9 cellular contexts compared by ENCODE assay signal in genomic region chr6:35047265-35048011, GRCh38.
DNase-seq lines count a peak whose midpoint lies in the region; ATAC-seq and TF ChIP-seq lines count a peak whose summit lies in the region.
"Had no signal": no experiment of that assay in that cellular context is flagged by ENCODE, and none has a peak within 500 bp of the region (broad histone marks: within the 10 kb centered on the region; RNA-seq: fewer than 3 reads in every experiment).

No MANE protein-coding gene starts in this region.

- H3K27me3 Mint-ChIP-seq in activated CD8-positive, alpha-beta T cell treated with anti-CD3 and anti-CD28 coated beads for 36 hours = no peaks in the 10 kb centered on the region
- no peaks in the 10 kb centered on the region for H3K27me3 Mint-ChIP-seq in activated CD8-positive, alpha-beta T cell treated with anti-CD3 and anti-CD28 coated beads, Interleukin-2, amount 10 ng/mL, durations not matched to agents 7 days and 5 days (ENCODE audit: low read depth)
- no peaks in the 10 kb centered on the region for H3K27me3 Mint-ChIP-seq in mesothelial cell of epicardium (ENCODE audit: low read depth)
- H3K27me3 Mint-ChIP-seq in activated CD8-positive, alpha-beta memory T cell treated with anti-CD3 and anti-CD28 coated beads, Interleukin-2, amount 10 ng/mL, durations not matched to agents 7 days and 5 days = no peaks in the 10 kb centered on the region

- H3K4me3 Mint-ChIP-seq in activated CD8-positive, alpha-beta T cell treated with anti-CD3 and anti-CD28 coated beads for 36 hours = no peak overlapping the region
- no peak overlapping the region for H3K4me3 Mint-ChIP-seq in activated CD8-positive, alpha-beta T cell treated with anti-CD3 and anti-CD28 coated beads, Interleukin-2, amount 10 ng/mL, durations not matched to agents 7 days and 5 days
- H3K4me3 Mint-ChIP-seq in mesothelial cell of epicardium = peak overlapping the region; percentile 9
- H3K4me3 Mint-ChIP-seq in activated CD8-positive, alpha-beta memory T cell treated with anti-CD3 and anti-CD28 coated beads, Interleukin-2, amount 10 ng/mL, durations not matched to agents 7 days and 5 days = no peak overlapping the region

- no peak for TF ChIP-seq CTCF in activated CD8-positive, alpha-beta T cell treated with anti-CD3 and anti-CD28 coated beads for 36 hours (IDR thresholded peaks at IDR 0.05)
- TF ChIP-seq CTCF in colonic mucosa (IDR thresholded peaks at IDR 0.05) (no peak), mesothelial cell of epicardium (IDR thresholded peaks at IDR 0.05; ENCODE audit: unreplicated experiment) (no peak), vagina (IDR thresholded peaks at IDR 0.05) (no peak)

- no peak for TF ChIP-seq POLR2A in vagina (IDR thresholded peaks at IDR 0.05)

- H3K9me3 ChIP-seq in colonic mucosa (no peaks in the 10 kb centered on the region), vagina (no peaks in the 10 kb centered on the region)

- peak overlapping the region; percentile 95 for H3K27ac ChIP-seq in colonic mucosa
- peak overlapping the region; percentile 80 for H3K27ac ChIP-seq in vagina

- no peaks in the 10 kb centered on the region for H3K36me3 ChIP-seq in colonic mucosa
- H3K36me3 ChIP-seq in vagina = no peaks in the 10 kb centered on the region

- peaks cover 5% of the 10 kb centered on the region for H3K4me1 Mint-ChIP-seq in activated CD8-positive, alpha-beta T cell treated with anti-CD3 and anti-CD28 coated beads for 36 hours (ENCODE audit: low read depth)
- no peaks in the 10 kb centered on the region for H3K4me1 Mint-ChIP-seq in activated CD8-positive, alpha-beta T cell treated with anti-CD3 and anti-CD28 coated beads, Interleukin-2, amount 10 ng/mL, durations not matched to agents 7 days and 5 days (ENCODE audit: low read depth)
- peaks cover 13% of the 10 kb centered on the region for H3K4me1 Mint-ChIP-seq in mesothelial cell of epicardium
- peaks cover 10% of the 10 kb centered on the region for H3K4me1 Mint-ChIP-seq in activated CD8-positive, alpha-beta memory T cell treated with anti-CD3 and anti-CD28 coated beads, Interleukin-2, amount 10 ng/mL, durations not matched to agents 7 days and 5 days

- H3K36me3 Mint-ChIP-seq in activated CD8-positive, alpha-beta T cell treated with anti-CD3 and anti-CD28 coated beads for 36 hours (ENCODE audit: low read depth) = no peaks in the 10 kb centered on the region
- no peaks in the 10 kb centered on the region for H3K36me3 Mint-ChIP-seq in activated CD8-positive, alpha-beta T cell treated with anti-CD3 and anti-CD28 coated beads, Interleukin-2, amount 10 ng/mL, durations not matched to agents 7 days and 5 days (ENCODE audit: low read depth)
- no peaks in the 10 kb centered on the region for H3K36me3 Mint-ChIP-seq in mesothelial cell of epicardium
- no peaks in the 10 kb centered on the region for H3K36me3 Mint-ChIP-seq in activated CD8-positive, alpha-beta memory T cell treated with anti-CD3 and anti-CD28 coated beads, Interleukin-2, amount 10 ng/mL, durations not matched to agents 7 days and 5 days

- CTCF ChIA-PET in activated CD8-positive, alpha-beta T cell treated with anti-CD3 and anti-CD28 coated beads for 36 hours (lab: Charles Lee) = no interaction called here
- CTCF ChIA-PET in activated CD8-positive, alpha-beta T cell treated with anti-CD3 and anti-CD28 coated beads, Interleukin-2, amount 10 ng/mL, durations not matched to agents 7 days and 5 days (lab: Charles Lee) = interaction anchor here (1.3 to 2.0 kb wide), 3 partner anchors 15 to 92 kb away, joined by 5 to 9 read pairs (median 5); no protein-coding TSS in a partner anchor
- CTCF ChIA-PET in activated CD8-positive, alpha-beta memory T cell treated with anti-CD3 and anti-CD28 coated beads, Interleukin-2, amount 10 ng/mL, durations not matched to agents 7 days and 5 days (lab: Charles Lee) = no interaction called here

- H3K4me3 ChIP-seq in colonic mucosa (no peak overlapping the region), vagina (no peak overlapping the region)

- H3K9me3 Mint-ChIP-seq in activated CD8-positive, alpha-beta T cell treated with anti-CD3 and anti-CD28 coated beads for 36 hours = no peaks in the 10 kb centered on the region
- H3K9me3 Mint-ChIP-seq in activated CD8-positive, alpha-beta T cell treated with anti-CD3 and anti-CD28 coated beads, Interleukin-2, amount 10 ng/mL, durations not matched to agents 7 days and 5 days (ENCODE audit: insufficient read depth) = no peaks in the 10 kb centered on the region
- no peaks in the 10 kb centered on the region for H3K9me3 Mint-ChIP-seq in mesothelial cell of epicardium
- H3K9me3 Mint-ChIP-seq in activated CD8-positive, alpha-beta memory T cell treated with anti-CD3 and anti-CD28 coated beads, Interleukin-2, amount 10 ng/mL, durations not matched to agents 7 days and 5 days (ENCODE audit: low read depth) = no peaks in the 10 kb centered on the region

- no peak overlapping the region for H3K9ac ChIP-seq in colonic mucosa (ENCODE audit: low read depth in 2 of 2, low read length in 2 of 2)

- DNase-seq in activated CD8-positive, alpha-beta T cell treated with anti-CD3 and anti-CD28 coated beads for 36 hours = peak; percentile 7
- no peak for DNase-seq in activated CD8-positive, alpha-beta T cell treated with anti-CD3 and anti-CD28 coated beads, Interleukin-2, amount 10 ng/mL, durations not matched to agents 7 days and 5 days
- DNase-seq in colonic mucosa (no peak), mesothelial cell of epicardium (ENCODE audit: low spot score in 2 of 2, unreplicated experiment in 2 of 2) (no peak), vagina (ENCODE audit: extremely low spot score in 2 of 2) (no peak)
- no peak for DNase-seq in activated CD8-positive, alpha-beta memory T cell treated with anti-CD3 and anti-CD28 coated beads, Interleukin-2, amount 10 ng/mL, durations not matched to agents 7 days and 5 days
- DNase-seq: 8988T had no signal

- H3K4me1 ChIP-seq in colonic mucosa (peaks cover 43% of the 10 kb centered on the region), vagina (peaks cover 97% of the 10 kb centered on the region)

- no peak overlapping the region for H3K27ac Mint-ChIP-seq in activated CD8-positive, alpha-beta T cell treated with anti-CD3 and anti-CD28 coated beads for 36 hours
- no peak overlapping the region for H3K27ac Mint-ChIP-seq in activated CD8-positive, alpha-beta T cell treated with anti-CD3 and anti-CD28 coated beads, Interleukin-2, amount 10 ng/mL, durations not matched to agents 7 days and 5 days
- H3K27ac Mint-ChIP-seq in mesothelial cell of epicardium = no peak overlapping the region
- H3K27ac Mint-ChIP-seq in activated CD8-positive, alpha-beta memory T cell treated with anti-CD3 and anti-CD28 coated beads, Interleukin-2, amount 10 ng/mL, durations not matched to agents 7 days and 5 days = no peak overlapping the region

- ATAC-seq in activated CD8-positive, alpha-beta T cell treated with anti-CD3 and anti-CD28 coated beads for 36 hours = no peak
- ATAC-seq in activated CD8-positive, alpha-beta T cell treated with anti-CD3 and anti-CD28 coated beads, Interleukin-2, amount 10 ng/mL, durations not matched to agents 7 days and 5 days = no peak
- no peak for ATAC-seq in activated CD8-positive, alpha-beta memory T cell treated with anti-CD3 and anti-CD28 coated beads, Interleukin-2, amount 10 ng/mL, durations not matched to agents 7 days and 5 days
- ATAC-seq in HG03354 (IDR thresholded peaks at IDR 0.05; ENCODE audit: poor library complexity, severe bottlenecking, unreplicated experiment) (no peak), HG03432 (IDR thresholded peaks at IDR 0.05; ENCODE audit: unreplicated experiment) (no peak)

- H3K27me3 ChIP-seq in colonic mucosa = no peaks in the 10 kb centered on the region
- H3K27me3 ChIP-seq in vagina = no peaks in the 10 kb centered on the region

- POLR2A ChIA-PET in activated CD8-positive, alpha-beta T cell treated with anti-CD3 and anti-CD28 coated beads for 36 hours (lab: Charles Lee) = interaction anchor here (0.7 kb wide), 1 partner anchor 193 kb away, joined by 3 read pairs; no protein-coding TSS in a partner anchor
- POLR2A ChIA-PET in activated CD8-positive, alpha-beta T cell treated with anti-CD3 and anti-CD28 coated beads, Interleukin-2, amount 10 ng/mL, durations not matched to agents 7 days and 5 days (lab: Charles Lee) = no interaction called here

- intact Hi-C loops in activated CD8-positive, alpha-beta T cell treated with anti-CD3 and anti-CD28 coated beads for 36 hours (cut with micrococcal nuclease) = no loop called here
- intact Hi-C loops in colonic mucosa (cut with DNase I) (no loop called here), vagina (cut with DNase I) (no loop called here)
